Comparison of ENCODE assay signal across 9 cellular contexts in genomic region chrX:49106930-49107329, GRCh38. TPM values are rescaled to one million over a fixed set of nuclear protein-coding genes. Genes with fewer than 3 reads are reported as not detected.
DNase-seq lines count a peak whose midpoint lies in the region; ATAC-seq, FAIRE-seq and TF ChIP-seq lines count a peak whose summit lies in the region.
"Had no signal": no experiment of that assay in that cellular context is flagged by ENCODE, and none has a peak within 500 bp of the region (broad histone marks: within the 10 kb centered on the region; RNA-seq: fewer than 3 reads in every experiment).

No MANE protein-coding gene starts in this region.

- no peak overlapping the region for H3K4me3 Mint-ChIP-seq in T-helper 17 cell

- 41 to 50% (median 45%) methylated on average over 6 to 7 of the region's 7 CpGs for WGBS in heart left ventricle, 4 donors
- WGBS in small intestine, 3 donors: 41 to 50% (median 44%) methylated on average over 7 of the region's 7 CpGs

- no peaks in the 10 kb centered on the region for H3K4me1 ChIP-seq in heart left ventricle
- H3K4me1 ChIP-seq in small intestine (ENCODE audit: control insufficient read depth in 2 of 2, insufficient read depth in 1 of 2, low read depth in 1 of 2, low read length in 1 of 2): no peaks in the 10 kb centered on the region
- H3K4me1 ChIP-seq: gastrocnemius medialis had no signal

- no peaks in the 10 kb centered on the region for H3K27me3 Mint-ChIP-seq in T-helper 17 cell

- no peak for TF ChIP-seq POLR2A in heart left ventricle (IDR thresholded peaks at IDR 0.05)

- no peaks in the 10 kb centered on the region for H3K27me3 ChIP-seq in BJ (ENCODE audit: control insufficient read depth, insufficient read depth, low read length)
- no peaks in the 10 kb centered on the region for H3K27me3 ChIP-seq in heart left ventricle
- no peaks in the 10 kb centered on the region for H3K27me3 ChIP-seq in small intestine (ENCODE audit: control insufficient read depth in 2 of 2, insufficient read depth in 2 of 2, low read length in 2 of 2)
- H3K27me3 ChIP-seq: gastrocnemius medialis had no signal

- ATAC-seq in T-helper 17 cell (peak; percentile 63), heart left ventricle (peak; percentile 72 to 86 (median 80))

- POLR2A ChIA-PET in BJ (lab: Charles Lee): no interaction called here

- peaks cover 3% of the 10 kb centered on the region for H3K4me1 Mint-ChIP-seq in T-helper 17 cell

- peaks cover 5% of the 10 kb centered on the region for H3K36me3 Mint-ChIP-seq in T-helper 17 cell (ENCODE audit: low read depth)

- DNase-seq in BJ (ENCODE audit: low read depth): no peak
- DNase-seq in H4 (ENCODE audit: low spot score): peak; percentile 40
- no peak for DNase-seq in T-helper 17 cell
- peak in 1 of 5 donors; percentile 41 for DNase-seq in heart left ventricle
- DNase-seq in small intestine: peak; percentile 42
- DNase-seq in activated CD4-positive, CD25-positive, alpha-beta regulatory T cell (lab: John Stamatoyannopoulos, UW): no peak
- DNase-seq in NCI-H146 treated with DMSO at 0.1 percent for 48 hours (lab: John Stamatoyannopoulos, UW; ENCODE audit: unreplicated experiment): no peak
- no peak for DNase-seq in ureter (ENCODE audit: low spot score)

- CTCF ChIA-PET in BJ (lab: Yijun Ruan, JAX): interaction anchor here (1.4 kb wide), 1 partner anchor 135 kb away, joined by 4 read pairs; no protein-coding TSS in a partner anchor

- no peak overlapping the region for H3K27ac Mint-ChIP-seq in T-helper 17 cell

- H3K36me3 ChIP-seq in BJ (ENCODE audit: control insufficient read depth, insufficient read depth, low read length) (peaks cover 2% of the 10 kb centered on the region; the same call in 1 of the 2 replicates), heart left ventricle (peaks cover 0 to 16% (median 5%) of the 10 kb centered on the region in 9 donors), small intestine (ENCODE audit: control insufficient read depth in 2 of 2, insufficient read depth in 2 of 2, low read length in 2 of 2) (peaks cover 0 to 6% of the 10 kb centered on the region in 2 donors)

- intact Hi-C loops in heart left ventricle (cut with DNase I): loop anchor here in 1 of 10 donors (10.0 kb wide), 1 partner anchor 152 kb away; the partner anchor contains the start of gene OTUD5

- TF ChIP-seq CTCF in BJ (IDR thresholded peaks at IDR 0.05; ENCODE audit: insufficient read depth, low read depth, low read length) (peak; percentile 54), heart left ventricle (IDR thresholded peaks at IDR 0.05) (peak in 10 of 12 donors; percentile 8 to 52 (median 34))

- H3K4me3 ChIP-seq in BJ (ENCODE audit: low read depth, low read length): no peak overlapping the region
- H3K4me3 ChIP-seq in heart left ventricle: no peak overlapping the region
- no peak overlapping the region for H3K4me3 ChIP-seq in small intestine (ENCODE audit: low read depth in 1 of 2, low read length in 2 of 2)
- H3K4me3 ChIP-seq: gastrocnemius medialis had no signal

- no peak for FAIRE-seq in small intestine (lab: Jason Lieb, UNC)

- H3K9me3 ChIP-seq in T-helper 17 cell (ENCODE audit: control insufficient read depth, low read length, poor library complexity, severe bottlenecking) (no peaks in the 10 kb centered on the region), heart left ventricle (no peaks in the 10 kb centered on the region), small intestine (ENCODE audit: control insufficient read depth, low read depth) (no peaks in the 10 kb centered on the region)
- H3K9me3 ChIP-seq: gastrocnemius medialis had no signal

- H3K27ac ChIP-seq in heart left ventricle: no peak overlapping the region
- no peak overlapping the region for H3K27ac ChIP-seq in small intestine (ENCODE audit: low read depth in 1 of 2, low read length in 1 of 2)
- H3K27ac ChIP-seq: gastrocnemius medialis had no signal

RNA-seq across cellular contexts. Expression of gene GPKOW, which starts 16.6 kb away (rescaled TPM):
- polyA plus RNA-seq in BJ (2011; rRNA removed): 28.2 and 33.1 TPM in 2 replicates
- polyA minus RNA-seq in BJ (2011; rRNA and poly(A)+ RNA removed): 10.0 and 13.1 TPM in 2 replicates
- total RNA-seq in H4 (2014; rRNA removed; shearing (Covaris generic)): 18.1 and 24.6 TPM in 2 replicates
- total RNA-seq in T-helper 17 cell: 10 to 100 TPM; 13.5 to 14.4 TPM
- total RNA-seq in heart left ventricle: 10 to 100 TPM; 17.5 to 30.9 (median 19.4) TPM
- 10 to 100 TPM in 1 of 2 donors, 1 to 10 TPM in 1; 8.9 to 29.5 TPM for polyA plus RNA-seq in heart left ventricle
- polyA plus RNA-seq in small intestine: 10 to 100 TPM; 19.0 to 22.2 (median 20.1) TPM
- total RNA-seq in ureter: 18.2 TPM

RNA-seq across cellular contexts. Expression of gene WDR45, which starts 27.2 kb away (rescaled TPM):
- polyA plus RNA-seq in BJ (2011; rRNA removed) (107 and 165 TPM in 2 replicates), heart left ventricle (10 to 100 TPM; 65.1 to 89.9 TPM), small intestine (100 to 1,000 TPM in 1 of 3 donors, 10 to 100 TPM in 2; 49.6 to 122 (median 96.6) TPM)
- 68.5 and 116 TPM in 2 replicates for polyA minus RNA-seq in BJ (2011; rRNA and poly(A)+ RNA removed)
- total RNA-seq in H4 (2014; rRNA removed; shearing (Covaris generic)): 50.0 and 57.6 TPM in 2 replicates
- total RNA-seq in T-helper 17 cell (10 to 100 TPM; 69.9 to 73.5 TPM), heart left ventricle (10 to 100 TPM; 49.2 to 98.5 (median 68.5) TPM), ureter (60.8 TPM)

RNA-seq across cellular contexts. Expression of gene PRAF2, which starts 33.1 kb away (rescaled TPM):
- 41.4 and 48.8 TPM in 2 replicates for polyA plus RNA-seq in BJ (2011; rRNA removed)
- 28.3 and 44.3 TPM in 2 replicates for polyA minus RNA-seq in BJ (2011; rRNA and poly(A)+ RNA removed)
- 12.5 and 18.2 TPM in 2 replicates for total RNA-seq in H4 (2014; rRNA removed; shearing (Covaris generic))
- 10 to 100 TPM; 18.8 to 20.6 TPM for total RNA-seq in T-helper 17 cell
- total RNA-seq in heart left ventricle: 10 to 100 TPM in 5 of 9 donors, 1 to 10 TPM in 4; 8.0 to 24.0 (median 10.9) TPM
- 10 to 100 TPM; 18.7 to 20.7 TPM for polyA plus RNA-seq in heart left ventricle
- polyA plus RNA-seq in small intestine: 10 to 100 TPM in 1 of 3 donors, 1 to 10 TPM in 2; 1.3 to 12.8 (median 4.6) TPM
- 20.9 TPM for total RNA-seq in ureter

RNA-seq across cellular contexts. Expression of gene CCDC120, which starts 48.1 kb away (rescaled TPM):
- polyA plus RNA-seq in BJ (2011; rRNA removed) (0.49 and 0.96 TPM in 2 replicates), heart left ventricle (under 1 TPM; 0.95 to 0.97 TPM), small intestine (10 to 100 TPM in 2 of 3 donors, 1 to 10 TPM in 1; 5.7 to 15.7 (median 13.2) TPM)
- 0.38 and 0.57 TPM in 2 replicates for polyA minus RNA-seq in BJ (2011; rRNA and poly(A)+ RNA removed)
- 0.08 and 0.31 TPM in 2 replicates for total RNA-seq in H4 (2014; rRNA removed; shearing (Covaris generic))
- total RNA-seq in T-helper 17 cell (10 to 100 TPM; 10.8 to 11.8 TPM), heart left ventricle (1 to 10 TPM in 6 of 9 donors, under 1 TPM in 3; 0.48 to 3.3 (median 1.1) TPM), ureter (16.9 TPM)

RNA-seq across cellular contexts. Expression of gene MAGIX, which starts 55.6 kb away (rescaled TPM):
- 0.45 and 0.67 TPM in 2 replicates for polyA plus RNA-seq in BJ (2011; rRNA removed)
- 0.36 and 0.43 TPM in 2 replicates for polyA minus RNA-seq in BJ (2011; rRNA and poly(A)+ RNA removed)
- 0.48 and 2.3 TPM in 2 replicates for total RNA-seq in H4 (2014; rRNA removed; shearing (Covaris generic))
- total RNA-seq in T-helper 17 cell: 1 to 10 TPM; 1.0 to 1.1 TPM
- total RNA-seq in heart left ventricle: 1 to 10 TPM; 2.6 to 7.1 (median 3.3) TPM
- polyA plus RNA-seq in heart left ventricle: 1 to 10 TPM; 2.9 to 6.7 TPM
- 1 to 10 TPM; 3.6 to 10.0 (median 9.2) TPM for polyA plus RNA-seq in small intestine
- total RNA-seq in ureter: 12.8 TPM

Comparison
In these comparisons a context has a peak if more than half of its experiments do, and no peak if none do; other contexts are left out.
1. DNase-seq: peak in H4 (single experiment) and small intestine (single experiment); none in BJ (single experiment), T-helper 17 cell (0 of 3), activated CD4-positive, CD25-positive, alpha-beta regulatory T cell (0 of 4), NCI-H146 treated with DMSO at 0.1 percent for 48 hours (single experiment) and ureter (single experiment).